28 cellular contexts compared by ENCODE assay signal in genomic region chr13:107275312-107275711, GRCh38.
"Had no signal": no experiment of that assay in that cellular context is flagged by ENCODE, and none has a peak within 500 bp of the region (broad histone marks: within the 10 kb centered on the region; RNA-seq: fewer than 3 reads in every experiment).

No MANE protein-coding gene starts in this region.

- DNase-seq: natural killer cell; occipital lobe; ovary; posterior cingulate gyrus; psoas muscle; right cardiac atrium; spleen; stimulated activated CD4-positive, alpha-beta T cell treated with anti-CD3 and anti-CD28 coated beads, Interleukin-12 subunit alpha, Interleukin-12 subunit beta, amount 100 ng/mL, for 4 hours; stimulated activated CD4-positive, alpha-beta T cell treated with anti-CD3 and anti-CD28 coated beads, Interleukin-1b, Interleukin-23, amount 100 ng/mL, for 48 hours; stimulated activated CD4-positive, alpha-beta T cell treated with anti-CD3 and anti-CD28 coated beads, Interleukin-4, amount 100 ng/mL, for 1 hour; stimulated activated CD4-positive, alpha-beta T cell treated with anti-CD3 and anti-CD28 coated beads, Interleukin-4, amount 100 ng/mL, for 4 hours; stimulated activated CD8-positive, alpha-beta memory T cell treated with anti-CD3 and anti-CD28 coated beads, Interleukin-4, amount 100 ng/mL, for 48 hours; stimulated activated naive CD4-positive, alpha-beta T cell; stimulated activated naive CD8-positive, alpha-beta T cell treated with anti-CD3 and anti-CD28 coated beads, Interleukin-15, amount 100 ng/mL, for 72 hours; stimulated activated naive CD8-positive, alpha-beta T cell treated with anti-CD3 and anti-CD28 coated beads, Interleukin-15, Interleukin-2, amounts not matched to agents 100 U/mL and 50 U/mL, for 24 hours; substantia nigra; testis; tibial artery; transverse colon; upper lobe of right lung; uterus had no signal

- H3K27ac ChIP-seq: neural progenitor cell, ovary, parathyroid adenoma, psoas muscle, skin epidermis, suprapubic skin, testis, tibial artery, transverse colon, upper lobe of right lung, uterus had no signal

- H3K9ac ChIP-seq: neural progenitor cell, parathyroid adenoma had no signal

- H3K4me1 ChIP-seq: parathyroid adenoma, psoas muscle, spleen, suprapubic skin, testis, tibial artery, transverse colon, upper lobe of right lung, uterus had no signal

- H3K27me3 ChIP-seq: neural progenitor cell, ovary, spleen, suprapubic skin, testis, tibial artery, transverse colon, upper lobe of right lung, uterus had no signal

- H3K4me3 ChIP-seq: neural progenitor cell, ovary, psoas muscle, skin epidermis, smooth muscle cell, spleen, suprapubic skin, testis, tibial artery, transverse colon, upper lobe of right lung, uterus had no signal

- H3K79me2 ChIP-seq: parathyroid adenoma had no signal

- H3K36me3 ChIP-seq: neural progenitor cell, ovary, spleen, suprapubic skin, tibial artery, transverse colon, upper lobe of right lung, uterus had no signal

- ATAC-seq: natural killer cell; psoas muscle; right cardiac atrium; sciatic nerve; stimulated activated memory B cell treated with anti-CD40 and anti-IgM and Interleukin-4, amounts not matched to agents 10 μg/mL and 1 μg/mL and 100 μg/mL, for 72 hours; stimulated activated naive CD8-positive, alpha-beta T cell treated with anti-CD3 and anti-CD28 coated beads, Interleukin-15, amount 100 ng/mL, for 72 hours; stimulated activated naive CD8-positive, alpha-beta T cell treated with anti-CD3 and anti-CD28 coated beads, Interleukin-15, Interleukin-2, amounts not matched to agents 100 U/mL and 50 U/mL, for 24 hours; upper lobe of right lung had no signal

- H3K4me2 ChIP-seq: neural progenitor cell, smooth muscle cell had no signal

- H3K9me3 ChIP-seq: ovary, psoas muscle, testis, tibial artery, transverse colon, upper lobe of right lung, uterus had no signal

- H2AFZ ChIP-seq: neural progenitor cell, parathyroid adenoma had no signal
